8 cellular contexts compared by ENCODE assay signal in the genomic region with DNA sequence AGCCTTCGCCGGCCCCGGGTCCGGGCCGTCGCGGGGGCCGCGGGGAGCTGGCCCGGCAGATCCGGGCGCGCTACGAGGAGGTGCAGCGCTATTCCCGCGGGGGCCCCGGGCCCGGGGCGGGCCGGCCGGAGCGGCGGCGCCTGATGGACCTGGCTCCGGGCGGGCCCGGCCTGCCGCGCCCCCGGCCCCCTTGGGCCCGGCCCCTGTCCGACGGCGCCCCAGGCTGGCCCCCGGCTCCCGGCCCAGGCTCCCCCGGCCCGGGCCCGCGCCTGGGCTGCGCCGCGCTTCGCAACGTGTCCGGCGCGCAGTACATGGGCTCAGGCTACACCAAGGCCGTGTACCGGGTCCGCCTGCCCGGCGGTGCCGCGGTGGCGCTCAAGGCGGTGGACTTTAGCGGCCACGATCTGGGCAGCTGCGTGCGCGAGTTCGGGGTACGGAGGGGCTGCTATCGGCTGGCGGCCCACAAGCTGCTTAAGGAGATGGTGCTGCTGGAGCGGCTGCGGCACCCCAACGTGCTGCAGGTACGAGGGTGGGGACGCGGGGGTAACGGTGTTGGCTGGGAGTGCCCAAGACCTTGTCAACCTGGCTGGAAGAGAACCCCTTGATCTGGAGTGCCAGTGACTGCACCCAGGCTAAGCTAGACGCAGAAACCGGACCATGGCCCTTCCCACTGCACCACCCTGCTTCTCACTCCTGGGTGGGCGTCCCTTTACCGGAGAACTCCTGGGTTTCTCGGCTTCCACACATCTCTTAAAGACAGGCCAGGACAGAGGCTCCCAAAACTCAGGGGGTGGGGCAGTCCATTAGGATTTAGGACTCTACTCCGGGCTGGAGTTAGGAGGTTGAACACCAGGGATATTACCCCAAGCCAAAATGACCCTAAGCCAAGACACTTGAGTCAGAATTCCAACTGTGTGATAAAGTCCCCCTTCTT.
DNase-seq lines count a peak whose midpoint lies in the region; ATAC-seq and TF ChIP-seq lines count a peak whose summit lies in the region.

No MANE protein-coding gene starts in this region.

- H3K9me3 Mint-ChIP-seq in stimulated activated naive CD8-positive, alpha-beta T cell treated with anti-CD3 and anti-CD28 coated beads, Interleukin-15, Interleukin-2, amounts not matched to agents 100 ng/mL and 50 ng/mL, for 24 hours: no peaks in the 10 kb centered on the region

- peak overlapping the region; percentile 71 for H3K4me3 ChIP-seq in astrocyte of the cerebellum (ENCODE audit: low read depth, low read length)

- ATAC-seq in HG02642 (IDR thresholded peaks at IDR 0.05; ENCODE audit: poor library complexity, unreplicated experiment): peak; percentile 12

- DNase-seq in astrocyte of the cerebellum (ENCODE audit: low read depth) (no peak), islet precursor cell (peak; percentile 66), germinal center (ENCODE audit: low spot score) (no peak), globus pallidus (ENCODE audit: low spot score) (no peak), GM10266 (ENCODE audit: extremely low spot score) (no peak)

- H3K4me1 Mint-ChIP-seq in stimulated activated naive CD8-positive, alpha-beta T cell treated with anti-CD3 and anti-CD28 coated beads, Interleukin-15, Interleukin-2, amounts not matched to agents 100 ng/mL and 50 ng/mL, for 24 hours (ENCODE audit: low read depth): no peaks in the 10 kb centered on the region

- H3K27me3 Mint-ChIP-seq in stimulated activated naive CD8-positive, alpha-beta T cell treated with anti-CD3 and anti-CD28 coated beads, Interleukin-15, Interleukin-2, amounts not matched to agents 100 ng/mL and 50 ng/mL, for 24 hours: peaks cover 60% of the 10 kb centered on the region

- H3K36me3 Mint-ChIP-seq in stimulated activated naive CD8-positive, alpha-beta T cell treated with anti-CD3 and anti-CD28 coated beads, Interleukin-15, Interleukin-2, amounts not matched to agents 100 ng/mL and 50 ng/mL, for 24 hours (ENCODE audit: low read depth): no peaks in the 10 kb centered on the region

- TF ChIP-seq CTCF in C4-2B (conservative IDR thresholded peaks at IDR 0.05): no peak
- TF ChIP-seq CTCF in astrocyte of the cerebellum (IDR thresholded peaks at IDR 0.05; ENCODE audit: low read depth, low read length, missing control alignments): no peak
- no peak for TF ChIP-seq CTCF in GM10266 (IDR thresholded peaks at IDR 0.05; ENCODE audit: control insufficient read depth, insufficient read depth, low read depth, missing control alignments)

- H3K27ac Mint-ChIP-seq in stimulated activated naive CD8-positive, alpha-beta T cell treated with anti-CD3 and anti-CD28 coated beads, Interleukin-15, Interleukin-2, amounts not matched to agents 100 ng/mL and 50 ng/mL, for 24 hours: no peak overlapping the region

- in situ Hi-C loops in astrocyte of the cerebellum (cut with HindIII; ENCODE audit: low sequenced_read_pairs): no loop called here

- peak overlapping the region; percentile 57 for H3K27ac ChIP-seq in C4-2B

- H3K4me3 Mint-ChIP-seq in stimulated activated naive CD8-positive, alpha-beta T cell treated with anti-CD3 and anti-CD28 coated beads, Interleukin-15, Interleukin-2, amounts not matched to agents 100 ng/mL and 50 ng/mL, for 24 hours: peak overlapping the region; percentile 53
